ENCODE assay signal across 19 cellular contexts in the genomic region with DNA sequence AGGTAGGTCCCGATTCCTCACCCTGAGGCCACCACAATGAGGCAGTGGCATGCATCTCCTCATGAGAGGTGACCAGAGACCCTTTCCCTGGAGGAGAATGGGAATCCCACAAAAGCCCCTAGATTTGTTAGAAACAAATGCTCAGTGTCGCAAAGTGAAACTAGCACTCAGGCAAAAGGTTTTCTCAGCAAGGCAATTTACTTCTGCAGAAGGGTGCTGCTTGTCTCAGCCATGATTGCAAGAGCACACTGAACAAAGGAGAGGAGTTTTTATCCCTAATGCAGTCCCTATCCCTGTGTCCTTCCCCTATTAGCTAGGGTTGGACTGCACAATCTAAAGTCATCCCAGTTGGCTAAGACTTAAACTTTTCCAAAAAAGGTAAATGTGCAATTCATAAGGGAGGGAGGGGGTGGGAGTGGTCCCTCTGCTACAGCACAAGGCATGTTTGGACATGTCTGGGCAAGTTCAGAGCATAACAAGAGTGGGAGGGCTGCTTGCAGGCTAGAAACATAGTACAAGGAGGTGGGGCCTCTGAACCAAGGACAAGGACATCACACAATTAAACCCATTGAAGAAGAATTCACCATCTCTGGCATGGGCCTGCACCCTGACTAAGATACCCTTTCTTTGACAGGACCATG.
"Had no signal": no experiment of that assay in that cellular context is flagged by ENCODE, and none has a peak within 500 bp of the region (broad histone marks: within the 10 kb centered on the region; RNA-seq: fewer than 3 reads in every experiment).

No MANE protein-coding gene starts in this region.

- H3K4me1 Mint-ChIP-seq: activated CD4-positive, alpha-beta T cell treated with anti-CD3 and anti-CD28 coated beads, Interleukin-2, amount 10 ng/mL, durations not matched to agents 24 days and 14 days; activated naive CD8-positive, alpha-beta T cell treated with anti-CD3 and anti-CD28 coated beads for 36 hours; neural crest cell had no signal

- H3K27ac ChIP-seq: foreskin keratinocyte, left lung, tibial nerve, uterus had no signal

- H3K27ac Mint-ChIP-seq: activated CD4-positive, alpha-beta T cell treated with anti-CD3 and anti-CD28 coated beads, Interleukin-2, amount 10 ng/mL, durations not matched to agents 24 days and 14 days; activated naive CD8-positive, alpha-beta T cell treated with anti-CD3 and anti-CD28 coated beads for 36 hours; progenitor cell of endocrine pancreas had no signal

- H3K36me3 ChIP-seq: left lung, tibial nerve, uterus had no signal

- ATAC-seq: foreskin keratinocyte; left lung; stimulated activated naive CD8-positive, alpha-beta T cell treated with anti-CD3 and anti-CD28 coated beads, Interleukin-15, Interleukin-2, amounts not matched to agents 100 U/mL and 50 U/mL, for 24 hours had no signal

- FAIRE-seq: kidney had no signal

- DNase-seq: activated CD4-positive, alpha-beta T cell treated with anti-CD3 and anti-CD28 coated beads, Interleukin-2, amount 10 ng/mL, durations not matched to agents 24 days and 14 days; activated CD8-positive, alpha-beta memory T cell treated with anti-CD3 and anti-CD28 coated beads, Interleukin-2, amount 50 U/mL, for 4 hours; activated effector memory CD4-positive, alpha-beta T cell treated with anti-CD3 and anti-CD28 coated beads, Interleukin-2, amount 50 U/mL, for 16 hours; activated naive CD8-positive, alpha-beta T cell treated with anti-CD3 and anti-CD28 coated beads for 36 hours; activated T-cell treated with anti-CD3 and anti-CD28 coated beads, Interleukin-2, amount 50 U/mL, for 48 hours; amniotic stem cell; dermis blood vessel endothelial cell; effector memory CD4-positive, alpha-beta T cell; foreskin keratinocyte; glutamatergic neuron; hypothalamus; kidney; left lung; stimulated activated CD4-positive, alpha-beta T cell treated with anti-CD3 and anti-CD28 coated beads, Interleukin-2, amount 100 ng/mL, for 24 hours; stimulated activated naive CD8-positive, alpha-beta T cell treated with anti-CD3 and anti-CD28 coated beads, Interleukin-15, Interleukin-2, amounts not matched to agents 100 U/mL and 50 U/mL, for 24 hours; uterus had no signal

- H3K4me3 Mint-ChIP-seq: activated CD4-positive, alpha-beta T cell treated with anti-CD3 and anti-CD28 coated beads, Interleukin-2, amount 10 ng/mL, durations not matched to agents 24 days and 14 days; activated naive CD8-positive, alpha-beta T cell treated with anti-CD3 and anti-CD28 coated beads for 36 hours; neural crest cell had no signal

- H3K4me3 ChIP-seq: left lung, tibial nerve, uterus had no signal

- H3K9me3 ChIP-seq: uterus had no signal

- H3K27me3 ChIP-seq: foreskin keratinocyte, left lung, tibial nerve, uterus had no signal

- H3K36me3 Mint-ChIP-seq: activated naive CD8-positive, alpha-beta T cell treated with anti-CD3 and anti-CD28 coated beads for 36 hours had no signal

- H3K4me1 ChIP-seq: left lung, tibial nerve, uterus had no signal

- H3K27me3 Mint-ChIP-seq: progenitor cell of endocrine pancreas had no signal
